1 cellular context compared by ENCODE assay signal in genomic region chr11:35082322-35083180, GRCh38.
TF ChIP-seq lines count a peak whose summit lies in the region.

No MANE protein-coding gene starts in this region.

TF ChIP-seq in IMR-90, 13 proteins besides CTCF, POLR2A, EP300 and RAD21 (continued from another document):
- TF ChIP-seq RFX5 (IDR thresholded peaks at IDR 0.05; ENCODE audit: low read depth, low read length), result no peak
